Comparison of ENCODE assay signal across 9 cellular contexts in the genomic region with DNA sequence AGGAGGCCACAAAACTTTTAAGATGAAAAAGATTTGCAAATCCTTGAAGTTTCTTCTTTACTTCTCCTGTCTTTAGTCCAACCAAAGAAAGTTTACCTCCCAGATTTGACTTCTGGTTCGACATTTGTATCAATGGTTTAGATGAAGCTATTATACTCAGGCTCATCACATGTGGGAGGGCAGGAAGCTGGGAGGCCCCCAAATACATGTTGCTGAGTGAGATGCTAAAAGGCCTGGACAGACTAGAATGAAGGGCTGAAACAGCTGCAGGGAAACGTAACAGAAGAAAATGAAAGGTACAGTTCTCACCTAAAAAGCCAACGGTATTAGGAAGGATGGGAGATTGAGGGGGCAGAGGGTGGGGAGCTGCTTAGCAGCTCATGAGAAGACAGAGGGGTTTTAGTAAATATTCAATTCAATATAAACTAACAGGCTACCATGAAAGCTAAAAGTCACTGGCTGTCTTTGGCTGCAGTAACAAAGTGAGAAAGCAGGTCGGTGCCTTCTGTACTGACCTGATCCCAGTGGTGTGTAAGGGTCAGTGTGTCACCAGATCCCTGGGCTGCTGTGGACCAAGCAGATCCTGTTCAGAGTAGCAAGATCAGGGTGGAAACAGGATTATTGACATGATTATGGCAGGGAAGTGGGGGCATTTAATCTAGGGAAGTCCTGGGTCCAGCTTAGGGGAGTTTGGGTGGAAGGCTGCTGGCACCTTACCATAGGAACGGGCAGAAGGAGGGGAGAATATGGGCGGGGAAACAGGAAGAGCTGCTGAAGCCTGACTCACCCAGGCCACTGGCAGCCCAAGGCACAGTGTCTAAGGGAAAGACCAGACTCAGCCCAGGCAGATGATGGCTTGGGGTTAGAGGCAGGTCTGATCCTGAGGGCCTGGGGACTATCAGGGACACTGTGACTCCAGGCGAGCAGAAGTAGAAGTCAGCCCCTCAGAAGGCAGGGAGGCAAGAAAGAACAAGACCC.
DNase-seq lines count a peak whose midpoint lies in the region; ATAC-seq and TF ChIP-seq lines count a peak whose summit lies in the region.
"Had no signal": no experiment of that assay in that cellular context is flagged by ENCODE, and none has a peak within 500 bp of the region (broad histone marks: within the 10 kb centered on the region; RNA-seq: fewer than 3 reads in every experiment).

No MANE protein-coding gene starts in this region.

- H3K9me3 Mint-ChIP-seq in nephron: no peaks in the 10 kb centered on the region

- ATAC-seq in body of pancreas: peak; percentile 12
- ATAC-seq in GM19035 (IDR thresholded peaks at IDR 0.05; ENCODE audit: unreplicated experiment): no peak
- ATAC-seq in GM18858 (IDR thresholded peaks at IDR 0.05; ENCODE audit: unreplicated experiment): no peak

- H2AFZ ChIP-seq in hepatocyte: no peak overlapping the region

- peaks cover 73% of the 10 kb centered on the region for H3K4me1 Mint-ChIP-seq in nephron

- H3K27ac Mint-ChIP-seq in nephron: peak overlapping the region in 2 of 3 experiments; percentile 12 to 13

- H3K36me3 ChIP-seq in body of pancreas (replicated peaks in 1 of 2; ENCODE audit: insufficient read depth in 1 of 2, low read depth in 2 of 2): no peaks in the 10 kb centered on the region
- H3K36me3 ChIP-seq in hepatocyte (replicated peaks; ENCODE audit: insufficient read depth, low read depth): no peaks in the 10 kb centered on the region

- no peak for TF ChIP-seq POLR2A in body of pancreas (IDR thresholded peaks at IDR 0.05)

- 66 to 72% methylated on average over 6 to 7 of the region's 7 CpGs for WGBS in body of pancreas, 2 donors
- WGBS in hepatocyte (ENCODE audit: low lambda C conversion rate, missing lambda C conversion rate): 78% methylated on average over 7 of the region's 7 CpGs

- no peaks in the 10 kb centered on the region for H3K4me1 ChIP-seq in body of pancreas
- no peaks in the 10 kb centered on the region for H3K4me1 ChIP-seq in hepatocyte (ENCODE audit: insufficient read depth)

- H3K36me3 Mint-ChIP-seq in nephron (ENCODE audit: low read depth): no peaks in the 10 kb centered on the region

- H3K27ac ChIP-seq in body of pancreas: no peak overlapping the region
- H3K27ac ChIP-seq in hepatocyte: no peak overlapping the region

- in situ Hi-C loops in KBM-7 (cut with MboI; ENCODE audit: low pct_unique_long_range_greater_than_20kb, low sequenced_read_pairs): no loop called here

- no peaks in the 10 kb centered on the region for H4K20me1 ChIP-seq in hepatocyte (ENCODE audit: insufficient read depth, poor library complexity, severe bottlenecking)

- H3K79me2 ChIP-seq in hepatocyte: no peaks in the 10 kb centered on the region

- H3K9me3 ChIP-seq in body of pancreas: no peaks in the 10 kb centered on the region
- no peaks in the 10 kb centered on the region for H3K9me3 ChIP-seq in hepatocyte (ENCODE audit: low read depth)

- H3K27me3 Mint-ChIP-seq in nephron (ENCODE audit: low read depth): peaks cover 15% of the 10 kb centered on the region

- intact Hi-C loops in body of pancreas (cut with DNase I): no loop called here

- TF ChIP-seq CTCF in body of pancreas (IDR thresholded peaks at IDR 0.05) (no peak), nephron (IDR thresholded peaks at IDR 0.05; ENCODE audit: unreplicated experiment in 3 of 3) (no peak), hepatocyte (IDR thresholded peaks at IDR 0.05; ENCODE audit: poor library complexity) (no peak)

- no peak overlapping the region for H3K4me3 Mint-ChIP-seq in nephron

- DNase-seq in EH (ENCODE audit: low read depth) (peak; percentile 61), KBM-7 (peak; percentile 7), body of pancreas (no peak), LoVo (ENCODE audit: low spot score) (no peak), hepatocyte (ENCODE audit: low spot score) (no peak)
- DNase-seq: activated effector memory CD4-positive, alpha-beta T cell treated with anti-CD3 and anti-CD28 coated beads, Interleukin-2, amount 50 U/mL, for 16 hours had no signal

- H3K27me3 ChIP-seq in body of pancreas (no peaks in the 10 kb centered on the region), hepatocyte (peaks cover 36% of the 10 kb centered on the region)

- no peak overlapping the region for H3K4me2 ChIP-seq in hepatocyte

- H3K4me3 ChIP-seq in body of pancreas: no peak overlapping the region
- no peak overlapping the region for H3K4me3 ChIP-seq in hepatocyte

- H3K9me2 ChIP-seq in hepatocyte (replicated peaks; ENCODE audit: insufficient read depth): no peaks in the 10 kb centered on the region

Comparison
In these comparisons a context has a peak if more than half of its experiments do, and no peak if none do; other contexts are left out.
1. DNase-seq: peak in EH (single experiment) and KBM-7 (single experiment); none in body of pancreas (0 of 4), LoVo (single experiment) and hepatocyte (single experiment).